In genomic region chr7:24373556-24373955, GRCh38 we compare ENCODE assay signal across 25 cellular contexts.
"Had no signal": no experiment of that assay in that cellular context is flagged by ENCODE, and none has a peak within 500 bp of the region (broad histone marks: within the 10 kb centered on the region; RNA-seq: fewer than 3 reads in every experiment).

No MANE protein-coding gene starts in this region.

- H3K9ac ChIP-seq: neural progenitor cell, parathyroid adenoma had no signal

- H3K27me3 ChIP-seq: neural progenitor cell, neutrophil, right atrium auricular region, right lobe of liver, tibial nerve, uterus had no signal

- H3K27ac ChIP-seq: left ventricle myocardium inferior, neural progenitor cell, neutrophil, parathyroid adenoma, right atrium auricular region, right lobe of liver, tibial nerve, uterus had no signal

- H3K79me2 ChIP-seq: parathyroid adenoma had no signal

- H3K4me2 ChIP-seq: neural progenitor cell, smooth muscle cell had no signal

- H2AFZ ChIP-seq: neural progenitor cell, parathyroid adenoma had no signal

- H3K9me3 ChIP-seq: left ventricle myocardium inferior, neutrophil, right atrium auricular region, right lobe of liver, tibial nerve, uterus had no signal

- DNase-seq: immature natural killer cell; kidney; left colon; left ventricle myocardium inferior; mesendoderm; naive B cell; natural killer cell; nephron progenitor cell; occipital lobe; right lobe of liver; stimulated activated CD4-positive, alpha-beta T cell treated with anti-CD3 and anti-CD28 coated beads, Interleukin-1b, Interleukin-23, amount 100 ng/mL, for 48 hours; stimulated activated CD4-positive, alpha-beta T cell treated with anti-CD3 and anti-CD28 coated beads, Interleukin-2, amount 100 ng/mL, for 48 hours; stimulated activated CD4-positive, alpha-beta T cell treated with anti-CD3 and anti-CD28 coated beads, Interleukin-4, amount 100 ng/mL, for 4 hours; stimulated activated CD8-positive, alpha-beta memory T cell treated with anti-CD3 and anti-CD28 coated beads, Interleukin-4, amount 100 ng/mL, for 48 hours; stimulated activated naive CD4-positive, alpha-beta T cell treated with Interleukin-2 at 50 U/mL for 16 hours; stimulated activated naive CD8-positive, alpha-beta T cell treated with anti-CD3 and anti-CD28 coated beads, Interleukin-15, amount 100 ng/mL, for 72 hours; substantia nigra; uterus had no signal

- H3K4me3 ChIP-seq: left ventricle myocardium inferior, lung, neural progenitor cell, right atrium auricular region, right lobe of liver, smooth muscle cell, tibial nerve, uterus had no signal

- H3K4me1 ChIP-seq: left ventricle myocardium inferior, parathyroid adenoma, right atrium auricular region, right lobe of liver, tibial nerve, uterus had no signal

- H3K36me3 ChIP-seq: left ventricle myocardium inferior, neural progenitor cell, neutrophil, right atrium auricular region, right lobe of liver, tibial nerve, uterus had no signal
